In genomic region chr6:170057961-170058877, GRCh38 we compare ENCODE assay signal across 23 cellular contexts.
DNase-seq lines count a peak whose midpoint lies in the region; ATAC-seq and TF ChIP-seq lines count a peak whose summit lies in the region.
"Had no signal": no experiment of that assay in that cellular context is flagged by ENCODE, and none has a peak within 500 bp of the region (broad histone marks: within the 10 kb centered on the region; RNA-seq: fewer than 3 reads in every experiment).

No MANE protein-coding gene starts in this region.

- TF ChIP-seq POLR2A in right lobe of liver (IDR thresholded peaks at IDR 0.05) (no peak), sigmoid colon (IDR thresholded peaks at IDR 0.05) (no peak)

- H3K27me3 ChIP-seq in right lobe of liver (no peaks in the 10 kb centered on the region), sigmoid colon (no peaks in the 10 kb centered on the region), aorta (ENCODE audit: control insufficient read depth in 1 of 2, insufficient read depth in 2 of 2, low read length in 1 of 2) (no peaks in the 10 kb centered on the region)
- H3K27me3 ChIP-seq: BLaER1, body of pancreas had no signal

- in situ Hi-C loops in GM13976 (cut with MboI; ENCODE audit: low sequenced_read_pairs, unreplicated experiment), result no loop called here

- 85% methylated on average over 17 of the region's 40 CpGs for WGBS in right lobe of liver (ENCODE audit: insufficient coverage, low coverage, low lambda C conversion rate, missing lambda C conversion rate)
- WGBS in sigmoid colon, 2 donors, result 64 to 84% methylated on average over 40 of the region's 40 CpGs
- WGBS in aorta, 2 donors, result 91% methylated on average over 40 of the region's 40 CpGs

- H3K36me3 ChIP-seq in right lobe of liver, result no peaks in the 10 kb centered on the region
- H3K36me3 ChIP-seq in sigmoid colon, result no peaks in the 10 kb centered on the region
- H3K36me3 ChIP-seq in aorta (ENCODE audit: control insufficient read depth in 1 of 2, insufficient read depth in 2 of 2, low read length in 1 of 2), result no peaks in the 10 kb centered on the region
- H3K36me3 ChIP-seq: BLaER1 had no signal

- intact Hi-C loops in left cardiac atrium (cut with DNase I) (no loop called here), left ventricle myocardium superior (cut with micrococcal nuclease) (no loop called here), right lobe of liver (cut with DNase I) (no loop called here), sigmoid colon (cut with DNase I) (no loop called here), aorta (cut with DNase I) (no loop called here)

- no peaks in the 10 kb centered on the region for H3K4me1 ChIP-seq in right lobe of liver
- no peaks in the 10 kb centered on the region for H3K4me1 ChIP-seq in sigmoid colon
- no peaks in the 10 kb centered on the region for H3K4me1 ChIP-seq in aorta (ENCODE audit: control insufficient read depth in 1 of 2, insufficient read depth in 2 of 2, low read length in 2 of 2)
- H3K4me1 ChIP-seq: BLaER1, body of pancreas, parathyroid adenoma had no signal

- H3K27ac ChIP-seq in right lobe of liver (no peak overlapping the region), sigmoid colon (no peak overlapping the region), aorta (ENCODE audit: low read depth in 1 of 2, low read length in 2 of 2) (no peak overlapping the region)
- H3K27ac ChIP-seq: BLaER1, body of pancreas, parathyroid adenoma had no signal

- H3K4me3 ChIP-seq in right lobe of liver (no peak overlapping the region), sigmoid colon (no peak overlapping the region), aorta (ENCODE audit: low read length in 2 of 2) (no peak overlapping the region)
- H3K4me3 ChIP-seq: BLaER1, body of pancreas, GM12878, K562 had no signal

- TF ChIP-seq CTCF in right lobe of liver (IDR thresholded peaks at IDR 0.05), result no peak
- TF ChIP-seq CTCF in sigmoid colon (IDR thresholded peaks at IDR 0.05), result no peak
- no peak for TF ChIP-seq CTCF in GM13976 (IDR thresholded peaks at IDR 0.05; ENCODE audit: borderline replicate concordance, control extremely low read depth, extremely low read depth, insufficient read depth, missing control alignments)

- DNase-seq in left cardiac atrium, result peak; percentile 9
- DNase-seq in left ventricle myocardium superior, result no peak
- peak in 2 of 3 donors; percentile 16 to 42 for DNase-seq in right lobe of liver
- peak; percentile 54 for DNase-seq in sigmoid colon
- peak; percentile 47 to 73 for DNase-seq in aorta
- no peak for DNase-seq in retina
- no peak for DNase-seq in GM13976 (ENCODE audit: low spot score)
- DNase-seq in C1 segment of cervical spinal cord (lab: John Stamatoyannopoulos, UW), result no peak
- DNase-seq: ACHN; activated CD4-positive, alpha-beta T cell treated with anti-CD3 and anti-CD28 coated beads, Interleukin-2, amount 50 U/mL, for 4 hours; activated gamma-delta T cell; DMS79 treated with DMSO at 0.1 percent for 48 hours; midbrain; NCI-H2081 treated with DMSO at 0.1 percent for 48 hours; NCI-H446; substantia nigra had no signal

- H3K9me3 ChIP-seq in right lobe of liver (no peaks in the 10 kb centered on the region), sigmoid colon (no peaks in the 10 kb centered on the region), aorta (ENCODE audit: control insufficient read depth, low read length) (no peaks in the 10 kb centered on the region)
- H3K9me3 ChIP-seq: BLaER1, body of pancreas, Caco-2 had no signal

- no peak for ATAC-seq in left cardiac atrium
- no peak for ATAC-seq in left ventricle myocardium superior
- ATAC-seq in right lobe of liver, result peak in 1 of 4 donors; percentile 16
- ATAC-seq in aorta (ENCODE audit: low FRiP score), result no peak
- ATAC-seq: body of pancreas; GM12878; naive thymus-derived CD8-positive, alpha-beta T cell had no signal

- TF ChIP-seq EP300 in sigmoid colon (IDR thresholded peaks at IDR 0.05), result no peak

Comparison
In these comparisons a context has a peak if more than half of its experiments do, and no peak if none do; other contexts are left out.
1. DNase-seq: peak in left cardiac atrium (single experiment), right lobe of liver (2 of 3), sigmoid colon (single experiment) and aorta (2 of 2); none in left ventricle myocardium superior (single experiment), retina (single experiment), GM13976 (single experiment) and C1 segment of cervical spinal cord (0 of 14).